Comparison of ENCODE assay signal across 1 cellular context in the genomic region with DNA sequence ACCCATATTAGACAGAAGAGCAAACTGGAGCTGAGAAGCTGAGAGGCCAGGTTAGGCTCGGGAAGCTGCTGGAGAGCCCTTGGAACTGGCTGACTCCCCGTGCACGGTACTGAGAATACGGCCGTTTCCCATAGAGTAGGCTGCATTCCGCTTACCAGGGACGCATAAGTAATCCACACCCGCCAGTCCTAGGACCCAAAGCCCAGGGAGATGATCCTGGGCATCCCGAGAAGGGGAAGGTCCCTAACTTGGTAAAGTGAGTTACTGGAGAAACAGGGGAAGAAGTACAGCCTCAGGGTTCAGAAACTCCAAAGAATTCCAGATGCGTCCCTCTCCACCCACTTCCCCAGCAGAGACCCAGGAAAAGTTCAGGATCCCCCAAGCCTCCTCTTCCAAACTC.
TF ChIP-seq lines count a peak whose summit lies in the region.

No MANE protein-coding gene starts in this region.

TF ChIP-seq in WTC11, 78 proteins besides CTCF, POLR2A, EP300 and RAD21:
- TF ChIP-seq ZNF138 (CRISPR knock-in tag; conservative IDR thresholded peaks at IDR 0.05) (no peak), NFATC4 (CRISPR knock-in tag; IDR thresholded peaks at IDR 0.05) (no peak), TEAD1 (CRISPR knock-in tag; IDR thresholded peaks at IDR 0.05) (no peak), PREB (CRISPR knock-in tag; IDR thresholded peaks at IDR 0.05; ENCODE audit: borderline replicate concordance) (no peak), ZNF532 (CRISPR knock-in tag; IDR thresholded peaks at IDR 0.05; ENCODE audit: borderline replicate concordance) (no peak)
